In genomic region chr4:155657985-155658384, GRCh38 we compare ENCODE assay signal across 2 cellular contexts.
TF ChIP-seq lines count a peak whose summit lies in the region.

No MANE protein-coding gene starts in this region.

TF ChIP-seq in SK-N-SH treated with all-trans-retinoic acid at 6 μM for 48 hours, 23 proteins besides CTCF, POLR2A, EP300 and RAD21 (continued from another document):
- TF ChIP-seq ZFP30 (CRISPR knock-in tag; IDR thresholded peaks at IDR 0.05): peak; percentile 92
- TF ChIP-seq CREB5 (CRISPR knock-in tag; IDR thresholded peaks at IDR 0.05; ENCODE audit: low read depth): no peak

TF ChIP-seq in SK-N-SH, 30 proteins besides CTCF, POLR2A, EP300 and RAD21 (continued from another document):
- TF ChIP-seq YY1 (IDR thresholded peaks at IDR 0.05; ENCODE audit: low read depth) (no peak), RCOR1 (IDR thresholded peaks at IDR 0.05; ENCODE audit: low read length) (no peak), ELF1 (IDR thresholded peaks at IDR 0.05) (no peak), FOXM1 (IDR thresholded peaks at IDR 0.05; ENCODE audit: low read depth) (no peak), TAF1 (IDR thresholded peaks at IDR 0.05; ENCODE audit: borderline replicate concordance, low read depth, low read length) (no peak), GABPA (IDR thresholded peaks at IDR 0.05; ENCODE audit: low read depth) (no peak), SMC3 (IDR thresholded peaks at IDR 0.05; ENCODE audit: low read depth, low read length) (no peak), IRF3 (IDR thresholded peaks at IDR 0.05; ENCODE audit: low read depth, low read length) (no peak), CHD2 (IDR thresholded peaks at IDR 0.05; ENCODE audit: low read length, partially characterized antibody) (no peak), FOSL2 (IDR thresholded peaks at IDR 0.05; ENCODE audit: borderline replicate concordance, low read depth) (no peak), RFX5 (IDR thresholded peaks at IDR 0.05; ENCODE audit: low read length) (no peak), USF1 (IDR thresholded peaks at IDR 0.05; ENCODE audit: borderline replicate concordance, low read depth) (no peak), NFIC (IDR thresholded peaks at IDR 0.05; ENCODE audit: borderline replicate concordance) (no peak)
TF ChIP-seq in SK-N-SH: peak in this region for 0.
